8 cellular contexts compared by ENCODE assay signal in the genomic region with DNA sequence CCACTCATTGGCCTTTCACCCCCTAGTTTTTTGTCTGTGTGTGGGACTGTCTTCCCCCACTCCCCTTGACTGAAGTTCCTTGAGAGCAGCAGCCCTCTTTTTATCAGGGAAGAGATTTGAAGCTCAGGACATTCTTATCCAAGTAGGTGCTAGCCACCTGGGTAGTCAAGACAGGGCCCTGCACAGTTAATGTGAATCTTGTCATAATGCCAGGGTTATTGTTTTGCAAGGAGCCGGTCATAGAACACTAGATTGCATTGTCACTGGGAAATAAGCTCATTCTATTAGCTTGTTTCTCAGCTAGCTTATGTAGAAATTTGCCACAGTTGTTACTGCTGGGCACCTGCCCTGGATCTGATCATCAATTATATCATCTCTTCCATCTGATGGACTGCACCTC. TPM values are rescaled to one million over a fixed set of nuclear protein-coding genes. Genes with fewer than 3 reads are reported as not detected.
DNase-seq lines count a peak whose midpoint lies in the region; ATAC-seq, FAIRE-seq and TF ChIP-seq lines count a peak whose summit lies in the region.

No MANE protein-coding gene starts in this region.

- H3K9ac ChIP-seq in K562 (ENCODE audit: insufficient read depth in 1 of 2, low read depth in 2 of 2, low read length in 2 of 2) (peak overlapping the region; percentile 57 to 84), mesendoderm (ENCODE audit: low read length) (peak overlapping the region; percentile 39)

- in situ Hi-C loops in K562 (cut with MboI), result no loop called here

- no peak for TF ChIP-seq EP300 in K562 (IDR thresholded peaks at IDR 0.05; ENCODE audit: low read length)

- ATAC-seq in heart right ventricle, result no peak
- no peak for ATAC-seq in left cardiac atrium
- ATAC-seq in K562, result no peak
- ATAC-seq in omental fat pad (ENCODE audit: low FRiP score), result no peak
- no peak for ATAC-seq in HG02588 (IDR thresholded peaks at IDR 0.05; ENCODE audit: unreplicated experiment)

- H3K36me3 ChIP-seq in heart right ventricle (peaks cover 0 to 9% (median 0%) of the 10 kb centered on the region in 9 donors), K562 (ENCODE audit: control insufficient read depth, insufficient read depth, low read length) (peaks cover 1% of the 10 kb centered on the region; the same call in 2 of the 3 replicates), mesendoderm (ENCODE audit: control insufficient read depth, insufficient read depth, low read length) (no peaks in the 10 kb centered on the region), uterus (no peaks in the 10 kb centered on the region)

- peaks cover 3% of the 10 kb centered on the region for H3K9me1 ChIP-seq in K562 (ENCODE audit: control insufficient read depth, insufficient read depth, low read length)

- H4K8ac ChIP-seq in mesendoderm (ENCODE audit: low read depth, low read length), result no peak overlapping the region

- TF ChIP-seq CTCF in heart right ventricle (IDR thresholded peaks at IDR 0.05) (no peak), K562 (IDR thresholded peaks at IDR 0.05 in 2 of 3, conservative IDR thresholded peaks at IDR 0.05 in 1 of 3; ENCODE audit: insufficient read depth in 2 of 3, low read depth in 1 of 3, low read length in 3 of 3) (no peak), uterus (IDR thresholded peaks at IDR 0.05) (no peak), omental fat pad (IDR thresholded peaks at IDR 0.05) (no peak)

- DNase-seq in heart right ventricle (no peak), left cardiac atrium (no peak), K562 (ENCODE audit: extremely low read depth in 1 of 4, low spot score in 3 of 4) (no peak), mesendoderm (no peak), uterus (no peak), NCI-H345 treated with DMSO at 0.1 percent for 48 hours (lab: John Stamatoyannopoulos, UW; ENCODE audit: unreplicated experiment) (no peak), omental fat pad (ENCODE audit: low spot score) (no peak)

- H3K56ac ChIP-seq in mesendoderm (ENCODE audit: low read length), result peak overlapping the region; percentile 85

- no peak overlapping the region for H3K4ac ChIP-seq in mesendoderm (ENCODE audit: low read depth, low read length)

- H3K79me2 ChIP-seq in K562 (ENCODE audit: control insufficient read depth, insufficient read depth, low read length) (peaks cover 4% of the 10 kb centered on the region; the same call in 1 of the 3 replicates), mesendoderm (ENCODE audit: control insufficient read depth, insufficient read depth, low read length) (no peaks in the 10 kb centered on the region)

- POLR2A ChIA-PET in K562 (lab: Yijun Ruan, JAX), result interaction anchor here (1.0 to 1.2 kb wide), 2 partner anchors 11 to 34 kb away, joined by 4 read pairs; a partner anchor contains a TSS

- H3K9me3 ChIP-seq in heart right ventricle (no peaks in the 10 kb centered on the region), K562 (replicated peaks; ENCODE audit: control insufficient read depth, insufficient read depth, low read depth, low read length) (no peaks in the 10 kb centered on the region), uterus (no peaks in the 10 kb centered on the region)

- H4K5ac ChIP-seq in mesendoderm (ENCODE audit: low read length), result no peak overlapping the region

- H4K20me1 ChIP-seq in K562 (replicated peaks; ENCODE audit: control insufficient read depth, insufficient read depth, low read length), result no peaks in the 10 kb centered on the region

- no peak overlapping the region for H2AK5ac ChIP-seq in mesendoderm (ENCODE audit: low read length)

- no peak overlapping the region for H2BK15ac ChIP-seq in mesendoderm (replicated peaks; ENCODE audit: low read depth)

- H3K18ac ChIP-seq in mesendoderm (ENCODE audit: low read length), result no peak overlapping the region

- BruUV-seq in K562 (replicated peaks; lab: Mats Ljungman, UMichigan), result no TSS peak

- TF ChIP-seq RAD21 in K562 (CRISPR knock-in tag; conservative IDR thresholded peaks at IDR 0.05 in 1 of 2, IDR thresholded peaks at IDR 0.05 in 1 of 2), result no peak

- WGBS in heart right ventricle, 2 donors, result 16 to 18% methylated on average over 1 of the region's 1 CpG
- WGBS in K562 (ENCODE audit: insufficient coverage, low coverage, missing lambda C conversion rate), result 80% methylated on average over 1 of the region's 1 CpG
- WGBS in mesendoderm (ENCODE audit: extremely low coverage, insufficient coverage, low lambda C conversion rate), result no CpG with 5 or more reads among the region's 1 CpG

- CTCF ChIA-PET in K562 (lab: Yijun Ruan, JAX; ENCODE audit: low intra/inter-chr PET ratio), result no interaction called here

- H3K4me2 ChIP-seq in K562 (ENCODE audit: insufficient read depth, low read length) (peak overlapping the region; percentile 97), mesendoderm (ENCODE audit: low read length) (peak overlapping the region; percentile 19)

- H3K79me1 ChIP-seq in mesendoderm (ENCODE audit: low read length), result no peaks in the 10 kb centered on the region

- H3K27ac ChIP-seq in heart right ventricle (peak overlapping the region in 7 of 10 donors; percentile 10 to 91 (median 69)), K562 (ENCODE audit: extremely low read depth, low read depth, low read length) (peak overlapping the region; percentile 32; the same call in 2 of the 3 replicates), mesendoderm (ENCODE audit: low read depth, low read length) (no peak overlapping the region), uterus (peak overlapping the region in 1 of 2 donors; percentile 82)

- H3K4me1 ChIP-seq in heart right ventricle (peaks cover 0 to 29% (median 13%) of the 10 kb centered on the region in 9 donors), K562 (replicated peaks in 1 of 2; ENCODE audit: control insufficient read depth in 2 of 2, insufficient read depth in 2 of 2, low read length in 2 of 2) (peaks cover 11 to 13% of the 10 kb centered on the region in 2 experiments; a peak in 4 of 5 replicates), mesendoderm (ENCODE audit: control insufficient read depth, low read depth, low read length) (no peaks in the 10 kb centered on the region), uterus (no peaks in the 10 kb centered on the region)

- no peak overlapping the region for H2BK120ac ChIP-seq in mesendoderm (ENCODE audit: low read depth, low read length)

- no peaks in the 10 kb centered on the region for H3K27me3 ChIP-seq in heart right ventricle
- H3K27me3 ChIP-seq in K562 (ENCODE audit: control insufficient read depth in 2 of 2, insufficient read depth in 2 of 2, low read length in 2 of 2), result no peaks in the 10 kb centered on the region
- H3K27me3 ChIP-seq in mesendoderm (ENCODE audit: insufficient read depth, low read length, poor library complexity), result no peaks in the 10 kb centered on the region
- no peaks in the 10 kb centered on the region for H3K27me3 ChIP-seq in uterus

- H2AFZ ChIP-seq in K562 (ENCODE audit: low read depth, low read length), result peak overlapping the region; percentile 99

- TF ChIP-seq POLR2A in K562 (conservative IDR thresholded peaks at IDR 0.05) (no peak), uterus (IDR thresholded peaks at IDR 0.05) (no peak)

- peak overlapping the region in 9 of 10 donors; percentile 35 to 73 (median 65) for H3K4me3 ChIP-seq in heart right ventricle
- H3K4me3 ChIP-seq in K562, result peak overlapping the region; percentile 41
- no peak overlapping the region for H3K4me3 ChIP-seq in mesendoderm (ENCODE audit: low read length)
- peak overlapping the region; percentile 36 to 51 for H3K4me3 ChIP-seq in uterus

- intact Hi-C loops in heart right ventricle (cut with DNase I) (loop anchor here in 1 of 10 donors (5.0 kb wide), 1 partner anchor 67 kb away; no protein-coding TSS in a partner anchor), left cardiac atrium (cut with DNase I) (no loop called here), K562 (cut with micrococcal nuclease) (no loop called here), uterus (cut with DNase I; ENCODE audit: low total_unique reads) (no loop called here)

- no peak overlapping the region for H2BK5ac ChIP-seq in mesendoderm (ENCODE audit: low read length)

- H3K23ac ChIP-seq in mesendoderm (ENCODE audit: low read length), result no peak overlapping the region

- peak; percentile 40 for FAIRE-seq in K562 (lab: Jason Lieb, UNC)

TF ChIP-seq in K562, 482 proteins besides CTCF, POLR2A, EP300 and RAD21:
- TF ChIP-seq KLF16 (IDR thresholded peaks at IDR 0.05) (no peak), OTX1 (CRISPR knock-in tag; IDR thresholded peaks at IDR 0.05) (no peak)

RNA-seq across cellular contexts. Expression of a gene that starts 33.7 kb away (rescaled TPM):
- total RNA-seq in heart right ventricle (100 to 1,000 TPM in 8 of 10 donors, 10 to 100 TPM in 2; 89.0 to 136 (median 124) TPM), left cardiac atrium (100 to 1,000 TPM; 110 to 137 TPM), K562 (2014; rRNA removed) (0.12 and 0.18 TPM in 2 replicates), K562 (2014; rRNA removed; fragmentation: Illumina TruSeq; extraction: Trizol) (0.26 and 0.44 TPM in 2 replicates), K562 (2015; rRNA removed; fragmentation: Illumina TruSeq; extraction: Trizol) (0.36 and 0.45 TPM in 2 replicates), K562 (2021) (0.55 and 0.89 TPM in 2 replicates), uterus (10 to 100 TPM; 39.1 to 73.8 (median 50.6) TPM), omental fat pad (100 to 1,000 TPM in 2 of 4 donors, 10 to 100 TPM in 2; 49.7 to 117 (median 99.9) TPM)
- polyA plus RNA-seq in heart right ventricle (100 to 1,000 TPM in 1 of 2 donors, 10 to 100 TPM in 1; 42.4 to 116 TPM), K562 (2011; rRNA removed) (0.62 and 0.78 TPM in 2 replicates), K562 (2014; fragmentation: Illumina TruSeq; extraction: Trizol) (0.11 and 0.22 TPM in 2 replicates), K562 (2014; fragmentation: Nextera tagmentation; extraction: Ambion mirVana) (under 1 TPM; 0.11 to 0.34 TPM), K562 (2014; rRNA removed) (0.01 and 0.17 TPM in 2 replicates)
- 0.58 and 0.69 TPM in 2 replicates for total RNA-seq in K562 (2011; cell fraction: chromatin; rRNA removed; ENCODE audit: low replicate concordance)
- 0.39 and 1.2 TPM in 2 replicates for total RNA-seq in K562 (2011; cell fraction: nucleolus; rRNA removed)
- total RNA-seq in K562 (2011; cell fraction: nucleoplasm; rRNA removed), result 0.31 and 0.37 TPM in 2 replicates
- 0.50 and 0.61 TPM in 2 replicates for polyA plus RNA-seq in K562 (2011; cell fraction: cytosol; rRNA removed)
- 0.44 and 0.60 TPM in 2 replicates for polyA plus RNA-seq in K562 (2011; cell fraction: nucleus; rRNA removed)
- polyA plus RNA-seq in K562 (2012), result 0.12 and 0.18 TPM in 2 replicates
- polyA minus RNA-seq in K562 (2011; rRNA and poly(A)+ RNA removed), result 1.2 and 1.5 TPM in 2 replicates
- polyA minus RNA-seq in K562 (2011; cell fraction: cytosol; rRNA and poly(A)+ RNA removed), result 0.95 and 1.4 TPM in 2 replicates
- polyA minus RNA-seq in K562 (2011; cell fraction: nucleus; rRNA and poly(A)+ RNA removed), result 0.54 and 0.56 TPM in 2 replicates
- polyA plus RNA-seq in mesendoderm (2013, experiment 1 of 2), result 13.2 TPM
- polyA plus RNA-seq in mesendoderm (2013, experiment 2 of 2), result 13.6 TPM

Comparison
In these comparisons a context has a peak if more than half of its experiments do, and no peak if none do; other contexts are left out.
1. RNA of a gene that starts 33.7 kb away (total RNA-seq): 110 to 137 TPM in left cardiac atrium, 89.0 to 136 TPM in heart right ventricle, 49.7 to 117 TPM in omental fat pad and 39.1 to 73.8 TPM in uterus; 0.12 to 1.2 TPM in K562; every median in the first group is over 10 times any median in the second.